Comparison of ENCODE assay signal across 20 cellular contexts in the genomic region with DNA sequence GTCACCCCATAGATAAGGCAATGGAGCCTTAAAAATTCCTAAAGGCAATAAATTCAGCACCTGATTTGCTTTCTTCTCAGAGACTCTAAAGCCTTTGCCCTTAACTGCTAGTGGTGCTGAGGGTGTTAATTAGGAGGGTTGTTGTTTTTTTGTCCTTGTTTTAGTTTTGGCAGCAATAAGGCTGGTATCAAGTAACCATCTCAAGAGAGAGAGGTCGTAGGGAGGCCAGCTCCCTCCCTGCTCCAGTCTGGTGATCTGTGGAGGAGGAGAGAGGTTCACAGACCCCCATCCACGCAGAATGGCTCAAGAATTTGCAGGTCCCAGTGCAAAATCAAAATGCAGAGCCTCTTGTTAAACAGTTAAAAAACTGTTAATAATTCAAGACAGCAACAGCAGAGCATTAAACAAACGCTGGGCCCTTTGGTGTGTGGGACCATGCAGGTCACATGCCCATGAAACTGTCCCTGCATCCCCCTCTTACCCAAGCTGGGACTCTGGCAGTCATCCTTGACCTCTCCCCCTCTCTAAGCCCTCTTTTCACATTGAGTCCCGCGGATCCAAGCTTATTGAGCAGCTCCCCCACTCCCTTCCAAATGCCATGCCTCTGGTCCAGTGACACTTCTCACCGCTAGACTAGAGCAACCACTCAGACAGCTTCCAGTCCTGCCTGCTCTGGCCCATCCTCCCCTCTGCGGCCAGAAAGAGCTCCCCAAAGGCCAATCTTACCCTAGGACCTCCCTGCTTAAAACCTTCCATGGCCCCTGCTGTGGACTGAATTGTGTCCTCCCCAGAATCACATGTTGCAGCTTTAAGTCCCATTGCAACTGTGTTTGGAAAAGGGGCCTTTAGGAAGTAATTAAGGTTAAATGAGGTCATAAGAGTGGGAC. TPM values are rescaled to one million over a fixed set of nuclear protein-coding genes. Genes with fewer than 3 reads are reported as not detected.
DNase-seq lines count a peak whose midpoint lies in the region; ATAC-seq and TF ChIP-seq lines count a peak whose summit lies in the region.
"Had no signal": no experiment of that assay in that cellular context is flagged by ENCODE, and none has a peak within 500 bp of the region (broad histone marks: within the 10 kb centered on the region; RNA-seq: fewer than 3 reads in every experiment).

No MANE protein-coding gene starts in this region.

- no peaks in the 10 kb centered on the region for H3K36me3 Mint-ChIP-seq in type B pancreatic cell
- no peaks in the 10 kb centered on the region for H3K36me3 Mint-ChIP-seq in activated CD8-positive, alpha-beta memory T cell treated with anti-CD3 and anti-CD28 coated beads, Interleukin-2, amount 10 ng/mL, durations not matched to agents 7 days and 5 days

- no peak overlapping the region for H3K27ac Mint-ChIP-seq in type B pancreatic cell
- H3K27ac Mint-ChIP-seq in activated CD8-positive, alpha-beta memory T cell treated with anti-CD3 and anti-CD28 coated beads, Interleukin-2, amount 10 ng/mL, durations not matched to agents 7 days and 5 days = no peak overlapping the region
- H3K27ac Mint-ChIP-seq: CD4-positive, alpha-beta T cell; stimulated activated naive CD8-positive, alpha-beta T cell treated with anti-CD3 and anti-CD28 coated beads, Interleukin-15, amount 100 ng/mL, for 72 hours had no signal

- TF ChIP-seq CTCF in heart left ventricle (IDR thresholded peaks at IDR 0.05) (no peak), type B pancreatic cell (conservative IDR thresholded peaks at IDR 0.05) (no peak)

- H3K4me1 Mint-ChIP-seq in type B pancreatic cell (ENCODE audit: unreplicated experiment) = peaks cover 27% of the 10 kb centered on the region
- H3K4me1 Mint-ChIP-seq in activated CD8-positive, alpha-beta memory T cell treated with anti-CD3 and anti-CD28 coated beads, Interleukin-2, amount 10 ng/mL, durations not matched to agents 7 days and 5 days = no peaks in the 10 kb centered on the region
- H3K4me1 Mint-ChIP-seq: stimulated activated naive CD8-positive, alpha-beta T cell treated with anti-CD3 and anti-CD28 coated beads, Interleukin-15, amount 100 ng/mL, for 72 hours had no signal

- H3K36me3 ChIP-seq in heart left ventricle = no peaks in the 10 kb centered on the region
- H3K36me3 ChIP-seq in MG63 = no peaks in the 10 kb centered on the region
- H3K36me3 ChIP-seq: vagina had no signal

- ATAC-seq in Right ventricle myocardium superior (ENCODE audit: poor library complexity) = peak; percentile 60
- ATAC-seq in heart left ventricle = no peak
- peak; percentile 49 for ATAC-seq in left ventricle myocardium superior
- ATAC-seq in activated CD8-positive, alpha-beta memory T cell treated with anti-CD3 and anti-CD28 coated beads, Interleukin-2, amount 10 ng/mL, durations not matched to agents 7 days and 5 days = no peak
- ATAC-seq: activated CD4-positive, CD25-positive, alpha-beta regulatory T cell treated with anti-CD3 and anti-CD28 coated beads, Interleukin-2, amount 50 U/mL, for 24 hours; stimulated activated naive CD8-positive, alpha-beta T cell treated with anti-CD3 and anti-CD28 coated beads, Interleukin-15, amount 100 ng/mL, for 72 hours had no signal

- no peak overlapping the region for H3K27ac ChIP-seq in heart left ventricle
- H3K27ac ChIP-seq: GM23248, KMS-11, vagina had no signal

- no peaks in the 10 kb centered on the region for H3K9me3 ChIP-seq in heart left ventricle
- H3K9me3 ChIP-seq in MG63 = no peaks in the 10 kb centered on the region
- H3K9me3 ChIP-seq: vagina had no signal

- peak overlapping the region; percentile 52 for H3K4me3 Mint-ChIP-seq in type B pancreatic cell
- H3K4me3 Mint-ChIP-seq in activated CD8-positive, alpha-beta memory T cell treated with anti-CD3 and anti-CD28 coated beads, Interleukin-2, amount 10 ng/mL, durations not matched to agents 7 days and 5 days = no peak overlapping the region
- H3K4me3 Mint-ChIP-seq: CD4-positive, alpha-beta T cell; stimulated activated naive CD8-positive, alpha-beta T cell treated with anti-CD3 and anti-CD28 coated beads, Interleukin-15, amount 100 ng/mL, for 72 hours had no signal

- no peaks in the 10 kb centered on the region for H3K27me3 ChIP-seq in heart left ventricle
- no peaks in the 10 kb centered on the region; the same call in 1 of the 2 replicates for H3K27me3 ChIP-seq in MG63
- H3K27me3 ChIP-seq: vagina had no signal

- H3K4me3 ChIP-seq in heart left ventricle (no peak overlapping the region), MG63 (no peak overlapping the region)
- H3K4me3 ChIP-seq: GM23248, vagina had no signal

- intact Hi-C loops in Right ventricle myocardium superior (cut with DNase I) (no loop called here), heart left ventricle (cut with DNase I) (loop anchor here in 1 of 10 donors (5.0 kb wide), 1 partner anchor 147 kb away; no protein-coding TSS in a partner anchor), left ventricle myocardium superior (cut with micrococcal nuclease) (no loop called here)

- no peak for TF ChIP-seq POLR2A in heart left ventricle (IDR thresholded peaks at IDR 0.05)

- peaks cover 0 to 17% (median 0%) of the 10 kb centered on the region in 12 donors for H3K4me1 ChIP-seq in heart left ventricle
- H3K4me1 ChIP-seq: vagina had no signal

- DNase-seq in Right ventricle myocardium superior = no peak
- no peak for DNase-seq in heart left ventricle
- DNase-seq in NCI-H2227 treated with DMSO at 0.1 percent for 48 hours (lab: John Stamatoyannopoulos, UW) = peak; percentile 29
- DNase-seq in left ventricle myocardium superior = no peak
- DNase-seq in type B pancreatic cell (ENCODE audit: extremely low spot score, unreplicated experiment) = no peak
- DNase-seq in ureter (ENCODE audit: low spot score) = no peak
- no peak for DNase-seq in MG63
- DNase-seq in activated CD8-positive, alpha-beta memory T cell treated with anti-CD3 and anti-CD28 coated beads, Interleukin-2, amount 10 ng/mL, durations not matched to agents 7 days and 5 days = no peak
- DNase-seq: CD4-positive, alpha-beta T cell; dermis blood vessel endothelial cell; erythroblast; GM23248; NCI-H146; NCI-H774; RPMI8226; stimulated activated naive CD8-positive, alpha-beta T cell treated with anti-CD3 and anti-CD28 coated beads, Interleukin-15, amount 100 ng/mL, for 72 hours; T-helper 1 cell had no signal

- 45 to 51% (median 49%) methylated on average over 7 of the region's 7 CpGs for WGBS in heart left ventricle, 4 donors

- CTCF ChIA-PET in activated CD8-positive, alpha-beta memory T cell treated with anti-CD3 and anti-CD28 coated beads, Interleukin-2, amount 10 ng/mL, durations not matched to agents 7 days and 5 days (lab: Charles Lee) = interaction anchor here (0.8 to 3.4 kb wide), 8 partner anchors 9 to 166 kb away, joined by 3 to 17 read pairs (median 4); no protein-coding TSS in a partner anchor

- no peaks in the 10 kb centered on the region for H3K9me3 Mint-ChIP-seq in type B pancreatic cell
- no peaks in the 10 kb centered on the region for H3K9me3 Mint-ChIP-seq in activated CD8-positive, alpha-beta memory T cell treated with anti-CD3 and anti-CD28 coated beads, Interleukin-2, amount 10 ng/mL, durations not matched to agents 7 days and 5 days (ENCODE audit: low read depth)
- H3K9me3 Mint-ChIP-seq: CD4-positive, alpha-beta T cell; stimulated activated naive CD8-positive, alpha-beta T cell treated with anti-CD3 and anti-CD28 coated beads, Interleukin-15, amount 100 ng/mL, for 72 hours had no signal

- peaks cover 3% of the 10 kb centered on the region for H3K27me3 Mint-ChIP-seq in type B pancreatic cell
- peaks cover 3% of the 10 kb centered on the region for H3K27me3 Mint-ChIP-seq in activated CD8-positive, alpha-beta memory T cell treated with anti-CD3 and anti-CD28 coated beads, Interleukin-2, amount 10 ng/mL, durations not matched to agents 7 days and 5 days
- H3K27me3 Mint-ChIP-seq: CD4-positive, alpha-beta T cell; stimulated activated naive CD8-positive, alpha-beta T cell treated with anti-CD3 and anti-CD28 coated beads, Interleukin-15, amount 100 ng/mL, for 72 hours had no signal

RNA-seq across cellular contexts. Expression of a gene that starts 47.7 kb away (rescaled TPM):
- 570 TPM for total RNA-seq in Right ventricle myocardium superior
- 100 to 1,000 TPM; 341 to 789 (median 680) TPM for total RNA-seq in heart left ventricle
- polyA plus RNA-seq in heart left ventricle = 1,000 to 10,000 TPM; 1,580 to 2,009 TPM
- total RNA-seq in left ventricle myocardium superior = 626 TPM
- total RNA-seq in type B pancreatic cell (ENCODE audit: low replicate concordance) = 1,209 and 1,301 TPM in 2 replicates
- total RNA-seq in ureter = 1,350 TPM
- total RNA-seq in MG63 (2014; rRNA removed; shearing (Covaris generic); ENCODE audit: low replicate concordance) = 858 and 903 TPM in 2 replicates
- 1,000 to 10,000 TPM in 1 of 2 experiments, 100 to 1,000 TPM in 1; 844 to 1,001 TPM for total RNA-seq in activated CD8-positive, alpha-beta memory T cell treated with anti-CD3 and anti-CD28 coated beads, Interleukin-2, amount 10 ng/mL, durations not matched to agents 7 days and 5 days

Comparison
In these comparisons a context has a peak if more than half of its experiments do, and no peak if none do; other contexts are left out.
1. ATAC-seq: peak in Right ventricle myocardium superior (single experiment) and left ventricle myocardium superior (single experiment); none in heart left ventricle (0 of 4) and activated CD8-positive, alpha-beta memory T cell treated with anti-CD3 and anti-CD28 coated beads, Interleukin-2, amount 10 ng/mL, durations not matched to agents 7 days and 5 days (single experiment).